In genomic region chr20:12133553-12133952, GRCh38 we compare ENCODE assay signal across 28 cellular contexts.
"Had no signal": no experiment of that assay in that cellular context is flagged by ENCODE, and none has a peak within 500 bp of the region (broad histone marks: within the 10 kb centered on the region; RNA-seq: fewer than 3 reads in every experiment).

No MANE protein-coding gene starts in this region.

- ATAC-seq: naive thymus-derived CD8-positive, alpha-beta T cell; psoas muscle; right cardiac atrium; sciatic nerve; stimulated activated memory B cell treated with anti-CD40 and anti-IgM and Interleukin-4, amounts not matched to agents 10 μg/mL and 1 μg/mL and 100 μg/mL, for 72 hours; stimulated activated naive CD8-positive, alpha-beta T cell treated with anti-CD3 and anti-CD28 coated beads, Interleukin-15, amount 100 ng/mL, for 72 hours; stimulated activated naive CD8-positive, alpha-beta T cell treated with anti-CD3 and anti-CD28 coated beads, Interleukin-15, Interleukin-2, amounts not matched to agents 100 U/mL and 50 U/mL, for 24 hours; upper lobe of right lung had no signal

- H3K27ac ChIP-seq: neural progenitor cell, ovary, parathyroid adenoma, psoas muscle, skin epidermis, spleen, suprapubic skin, testis, tibial artery, transverse colon, upper lobe of right lung, uterus had no signal

- H3K79me2 ChIP-seq: parathyroid adenoma had no signal

- H3K9ac ChIP-seq: neural progenitor cell, parathyroid adenoma had no signal

- H3K4me1 ChIP-seq: neural progenitor cell, parathyroid adenoma, psoas muscle, spleen, suprapubic skin, testis, tibial artery, transverse colon, upper lobe of right lung, uterus had no signal

- H3K4me3 ChIP-seq: neural progenitor cell, ovary, psoas muscle, skin epidermis, smooth muscle cell, spleen, suprapubic skin, testis, tibial artery, transverse colon, upper lobe of right lung, uterus had no signal

- H3K27me3 ChIP-seq: neural progenitor cell, ovary, spleen, suprapubic skin, testis, tibial artery, transverse colon, upper lobe of right lung, uterus had no signal

- H3K36me3 ChIP-seq: neural progenitor cell, ovary, spleen, suprapubic skin, tibial artery, transverse colon, upper lobe of right lung, uterus had no signal

- H3K9me3 ChIP-seq: ovary, testis had no signal

- H2AFZ ChIP-seq: neural progenitor cell, parathyroid adenoma had no signal

- DNase-seq: naive thymus-derived CD8-positive, alpha-beta T cell; occipital lobe; ovary; posterior cingulate gyrus; psoas muscle; right cardiac atrium; spleen; stimulated activated CD4-positive, alpha-beta T cell treated with anti-CD3 and anti-CD28 coated beads, Interleukin-12 subunit alpha, Interleukin-12 subunit beta, amount 100 ng/mL, for 4 hours; stimulated activated CD4-positive, alpha-beta T cell treated with anti-CD3 and anti-CD28 coated beads, Interleukin-1b, Interleukin-23, amount 100 ng/mL, for 48 hours; stimulated activated CD4-positive, alpha-beta T cell treated with anti-CD3 and anti-CD28 coated beads, Interleukin-4, amount 100 ng/mL, for 1 hour; stimulated activated CD4-positive, alpha-beta T cell treated with anti-CD3 and anti-CD28 coated beads, Interleukin-4, amount 100 ng/mL, for 4 hours; stimulated activated CD8-positive, alpha-beta memory T cell treated with anti-CD3 and anti-CD28 coated beads, Interleukin-4, amount 100 ng/mL, for 48 hours; stimulated activated naive CD4-positive, alpha-beta T cell; stimulated activated naive CD8-positive, alpha-beta T cell treated with anti-CD3 and anti-CD28 coated beads, Interleukin-15, amount 100 ng/mL, for 72 hours; stimulated activated naive CD8-positive, alpha-beta T cell treated with anti-CD3 and anti-CD28 coated beads, Interleukin-15, Interleukin-2, amounts not matched to agents 100 U/mL and 50 U/mL, for 24 hours; substantia nigra; testis; tibial artery; transverse colon; upper lobe of right lung; uterus had no signal

- H3K4me2 ChIP-seq: neural progenitor cell, smooth muscle cell had no signal
